Comparison of ENCODE assay signal across 8 cellular contexts in the genomic region with DNA sequence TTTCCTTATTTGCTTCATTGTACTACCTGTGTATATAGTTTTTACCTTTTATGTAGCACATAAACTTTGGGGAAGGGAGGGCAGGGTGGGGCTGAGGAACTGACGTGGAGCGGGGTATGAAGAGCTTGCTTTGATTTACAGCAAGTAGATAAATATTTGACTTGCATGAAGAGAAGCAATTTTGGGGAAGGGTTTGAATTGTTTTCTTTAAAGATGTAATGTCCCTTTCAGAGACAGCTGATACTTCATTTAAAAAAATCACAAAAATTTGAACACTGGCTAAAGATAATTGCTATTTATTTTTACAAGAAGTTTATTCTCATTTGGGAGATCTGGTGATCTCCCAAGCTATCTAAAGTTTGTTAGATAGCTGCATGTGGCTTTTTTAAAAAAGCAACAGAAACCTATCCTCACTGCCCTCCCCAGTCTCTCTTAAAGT. TPM values are rescaled to one million over a fixed set of nuclear protein-coding genes. Genes with fewer than 3 reads are reported as not detected.
DNase-seq lines count a peak whose midpoint lies in the region; ATAC-seq, FAIRE-seq and TF ChIP-seq lines count a peak whose summit lies in the region.

No MANE protein-coding gene starts in this region.

- H2AFZ ChIP-seq in trophoblast cell (ENCODE audit: insufficient read depth, low read length, poor library complexity) = no peak overlapping the region

- FAIRE-seq in kidney (lab: Jason Lieb, UNC) = no peak
- no peak for FAIRE-seq in RCC 7860 (lab: Jason Lieb, UNC)

- H3K36me3 ChIP-seq in HAP-1 (replicated peaks) (peaks cover 48% of the 10 kb centered on the region), lower lobe of right lung (peaks cover 26% of the 10 kb centered on the region), trophoblast cell (ENCODE audit: control insufficient read depth in 1 of 2, insufficient read depth in 2 of 2, low read length in 2 of 2) (peaks cover 0 to 5% of the 10 kb centered on the region in 2 experiments), kidney (ENCODE audit: control insufficient read depth in 1 of 2, insufficient read depth in 2 of 2, low read length in 2 of 2) (peaks cover 3 to 19% of the 10 kb centered on the region in 2 donors), ovary (no peaks in the 10 kb centered on the region)

- no peak overlapping the region for H4K8ac ChIP-seq in trophoblast cell (ENCODE audit: low read depth, low read length)

- H2AK5ac ChIP-seq in trophoblast cell (ENCODE audit: low read length) = no peak overlapping the region

- peaks cover 65% of the 10 kb centered on the region for H3K36me3 Mint-ChIP-seq in activated CD8-positive, alpha-beta T cell treated with anti-CD3 and anti-CD28 coated beads for 36 hours (ENCODE audit: low read depth)

- in situ Hi-C loops in HAP-1 (cut with MboI; ENCODE audit: low sequenced_read_pairs) = loop anchor here (25.0 kb wide), 1 partner anchor 1134 kb away; no protein-coding TSS in a partner anchor

- TF ChIP-seq CTCF in AG04449 (IDR thresholded peaks at IDR 0.05; ENCODE audit: insufficient read depth, low read length, missing control alignments) (no peak), lower lobe of right lung (IDR thresholded peaks at IDR 0.05) (no peak), kidney (IDR thresholded peaks at IDR 0.05; ENCODE audit: borderline replicate concordance, extremely low read depth, insufficient read depth) (no peak), ovary (IDR thresholded peaks at IDR 0.05) (no peak)
- no peak for TF ChIP-seq CTCF in activated CD8-positive, alpha-beta T cell treated with anti-CD3 and anti-CD28 coated beads for 36 hours (IDR thresholded peaks at IDR 0.05)

- H3K4me3 ChIP-seq in AG04449 (ENCODE audit: low read depth, low read length) (peak overlapping the region; percentile 39), HAP-1 (peak overlapping the region; percentile 72; the same call in 1 of the 2 replicates), lower lobe of right lung (peak overlapping the region; percentile 91), trophoblast cell (ENCODE audit: low read depth, low read length) (no peak overlapping the region), kidney (ENCODE audit: low read length in 2 of 2) (no peak overlapping the region), ovary (no peak overlapping the region)

- no peak overlapping the region for H3K18ac ChIP-seq in trophoblast cell (ENCODE audit: low read length)

- H3K27ac ChIP-seq in lower lobe of right lung (peak overlapping the region; percentile 99), trophoblast cell (ENCODE audit: low read depth, low read length) (no peak overlapping the region), kidney (ENCODE audit: low read depth in 2 of 2, low read length in 2 of 2) (peak overlapping the region in 1 of 2 donors; percentile 4), ovary (peak overlapping the region in 1 of 2 donors; percentile 9)

- no peak overlapping the region for H3K23ac ChIP-seq in trophoblast cell (ENCODE audit: low read length)

- no peak overlapping the region for H2BK12ac ChIP-seq in trophoblast cell (ENCODE audit: low read length)

- H3K27me3 Mint-ChIP-seq in activated CD8-positive, alpha-beta T cell treated with anti-CD3 and anti-CD28 coated beads for 36 hours = no peaks in the 10 kb centered on the region

- H3K79me2 ChIP-seq in trophoblast cell (ENCODE audit: control insufficient read depth, insufficient read depth, low read length, poor library complexity) = peaks cover 26% of the 10 kb centered on the region

- WGBS in trophoblast cell (ENCODE audit: extremely low coverage, insufficient coverage, insufficient read length) = no CpG with 5 or more reads among the region's 2 CpGs
- WGBS in ovary, 3 donors = 53 to 73% (median 72%) methylated on average over 2 of the region's 2 CpGs

- no peak for TF ChIP-seq EP300 in ovary (IDR thresholded peaks at IDR 0.05)

- H2BK120ac ChIP-seq in trophoblast cell (ENCODE audit: insufficient read depth, low read length, poor library complexity) = no peak overlapping the region

- CTCF ChIA-PET in AG04449 (lab: Yijun Ruan, JAX) = interaction anchor here (2.9 kb wide), 1 partner anchor 15 kb away, joined by 26 read pairs; no protein-coding TSS in a partner anchor
- CTCF ChIA-PET in activated CD8-positive, alpha-beta T cell treated with anti-CD3 and anti-CD28 coated beads for 36 hours (lab: Charles Lee) = interaction anchor here (1.4 kb wide), 1 partner anchor 16 kb away, joined by 5 read pairs; no protein-coding TSS in a partner anchor

- POLR2A ChIA-PET in AG04449 (lab: Yijun Ruan, JAX) = no interaction called here
- POLR2A ChIA-PET in activated CD8-positive, alpha-beta T cell treated with anti-CD3 and anti-CD28 coated beads for 36 hours (lab: Charles Lee) = interaction anchor here (0.6 to 7.2 kb wide), 5 partner anchors 15 to 992 kb away, joined by 3 to 77 read pairs (median 6); partner anchors contain the start of genes BORCS5 and DUSP16

- H4K91ac ChIP-seq in trophoblast cell (ENCODE audit: low read depth, low read length) = no peak overlapping the region

- intact Hi-C loops in activated CD8-positive, alpha-beta T cell treated with anti-CD3 and anti-CD28 coated beads for 36 hours (cut with micrococcal nuclease) = no loop called here
- intact Hi-C loops in lower lobe of right lung (cut with DNase I) (no loop called here), kidney (cut with DNase I) (no loop called here), ovary (cut with DNase I) (loop anchor here in 2 of 4 donors (10.0 kb wide), 1 partner anchor 174 kb away; the partner anchor contains the start of gene GPRC5A (in 2 of the 2))

- peaks cover 31% of the 10 kb centered on the region for H3K79me1 ChIP-seq in trophoblast cell (ENCODE audit: low read length)

- DNase-seq in AG04449 (ENCODE audit: low read depth, low spot score) (no peak), HAP-1 (ENCODE audit: low spot score in 2 of 2) (peak in 1 of 2 experiments; percentile 17), lower lobe of right lung (no peak), trophoblast cell (no peak), kidney (no peak), ovary (no peak), RCC 7860 (ENCODE audit: low spot score) (no peak)
- no peak for DNase-seq in activated CD8-positive, alpha-beta T cell treated with anti-CD3 and anti-CD28 coated beads for 36 hours

- H3K9me3 ChIP-seq in HAP-1 (no peaks in the 10 kb centered on the region), lower lobe of right lung (no peaks in the 10 kb centered on the region), trophoblast cell (ENCODE audit: insufficient read depth, low read depth, low read length) (no peaks in the 10 kb centered on the region), kidney (ENCODE audit: control insufficient read depth in 1 of 2, low read length in 2 of 2) (no peaks in the 10 kb centered on the region), ovary (no peaks in the 10 kb centered on the region)

- H3K9ac ChIP-seq in trophoblast cell (ENCODE audit: low read length) (no peak overlapping the region), kidney (ENCODE audit: low read length in 2 of 2) (no peak overlapping the region)

- H3K4ac ChIP-seq in trophoblast cell (ENCODE audit: low read depth, low read length) = no peak overlapping the region

- no peak for TF ChIP-seq POLR2A in ovary (IDR thresholded peaks at IDR 0.05)

- H3K27ac Mint-ChIP-seq in activated CD8-positive, alpha-beta T cell treated with anti-CD3 and anti-CD28 coated beads for 36 hours = peak overlapping the region; percentile 98

- H3K4me1 ChIP-seq in HAP-1 (peaks cover 21% of the 10 kb centered on the region), lower lobe of right lung (peaks cover 43% of the 10 kb centered on the region), trophoblast cell (ENCODE audit: control insufficient read depth in 1 of 2, insufficient read depth in 2 of 2, low read length in 2 of 2) (peaks cover 4 to 9% of the 10 kb centered on the region in 2 experiments), kidney (ENCODE audit: control insufficient read depth in 1 of 2, insufficient read depth in 1 of 2, low read depth in 1 of 2, low read length in 2 of 2) (peaks cover 0 to 6% of the 10 kb centered on the region in 2 donors), ovary (ENCODE audit: insufficient read depth) (peaks cover 4% of the 10 kb centered on the region)

- no peak overlapping the region for H2BK5ac ChIP-seq in trophoblast cell (ENCODE audit: low read depth, low read length, poor library complexity)

- H4K12ac ChIP-seq in trophoblast cell (ENCODE audit: low read depth, low read length) = no peak overlapping the region

- no peak overlapping the region for H3K4me2 ChIP-seq in trophoblast cell (ENCODE audit: low read length)

- H3K9me3 Mint-ChIP-seq in activated CD8-positive, alpha-beta T cell treated with anti-CD3 and anti-CD28 coated beads for 36 hours = no peaks in the 10 kb centered on the region

- H3K27me3 ChIP-seq in HAP-1 (ENCODE audit: low read depth) = no peaks in the 10 kb centered on the region
- no peaks in the 10 kb centered on the region for H3K27me3 ChIP-seq in lower lobe of right lung (ENCODE audit: low read depth)
- no peaks in the 10 kb centered on the region for H3K27me3 ChIP-seq in trophoblast cell (ENCODE audit: insufficient read depth, low read length)
- no peaks in the 10 kb centered on the region for H3K27me3 ChIP-seq in ovary

- H3K4me1 Mint-ChIP-seq in activated CD8-positive, alpha-beta T cell treated with anti-CD3 and anti-CD28 coated beads for 36 hours (ENCODE audit: low read depth) = peaks cover 21% of the 10 kb centered on the region

- peak overlapping the region; percentile 86 for H3K4me3 Mint-ChIP-seq in activated CD8-positive, alpha-beta T cell treated with anti-CD3 and anti-CD28 coated beads for 36 hours

- no peak for ATAC-seq in activated CD8-positive, alpha-beta T cell treated with anti-CD3 and anti-CD28 coated beads for 36 hours
- no peak for ATAC-seq in lower lobe of right lung

- H3K14ac ChIP-seq in trophoblast cell (ENCODE audit: low read length) = no peak overlapping the region

RNA-seq across cellular contexts. Expression of gene CDKN1B, which starts 4.1 kb away (rescaled TPM):
- 10 to 100 TPM; 39.9 to 40.8 TPM for total RNA-seq in activated CD8-positive, alpha-beta T cell treated with anti-CD3 and anti-CD28 coated beads for 36 hours
- total RNA-seq in lower lobe of right lung (57.7 TPM), kidney (52.3 TPM), ovary (10 to 100 TPM; 54.3 to 90.2 (median 76.8) TPM)
- polyA plus RNA-seq in trophoblast cell (2013) = 14.3 and 15.3 TPM in 2 replicates
- polyA plus RNA-seq in kidney (ENCODE audit: insufficient read depth, low read depth, low replicate concordance) (27.9 TPM), ovary (10 to 100 TPM; 73.5 to 74.2 TPM)

RNA-seq across cellular contexts. Expression of gene GPR19, which starts 25.3 kb away (rescaled TPM):
- total RNA-seq in activated CD8-positive, alpha-beta T cell treated with anti-CD3 and anti-CD28 coated beads for 36 hours = 10 to 100 TPM; 17.3 to 17.6 TPM
- total RNA-seq in lower lobe of right lung (not detected), kidney (0.19 TPM), ovary (under 1 TPM in 2 of 7 donors, not detected in 5; 0.35 to 0.38 TPM)
- polyA plus RNA-seq in trophoblast cell (2013) = 3.1 and 3.5 TPM in 2 replicates
- polyA plus RNA-seq in kidney (ENCODE audit: insufficient read depth, low read depth, low replicate concordance) (not detected), ovary (under 1 TPM; 0.06 to 0.13 TPM)

Comparison
In these comparisons a context has a peak if more than half of its experiments do, and no peak if none do; other contexts are left out.
1. H3K4me3 ChIP-seq: peak in AG04449 (single experiment), HAP-1 (single experiment) and lower lobe of right lung (single experiment); none in trophoblast cell (single experiment), kidney (0 of 2) and ovary (single experiment).
2. RNA of gene GPR19, which starts 25.3 kb away (total RNA-seq): 17.3 to 17.6 TPM in activated CD8-positive, alpha-beta T cell treated with anti-CD3 and anti-CD28 coated beads for 36 hours; 0.35 to 0.38 TPM in ovary, 0.19 TPM in kidney (single experiment) and not detected in lower lobe of right lung (single experiment); every median in the first group is over 10 times any median in the second.